22 cellular contexts compared by ENCODE assay signal in genomic region chr19:29328586-29328985, GRCh38.
"Had no signal": no experiment of that assay in that cellular context is flagged by ENCODE, and none has a peak within 500 bp of the region (broad histone marks: within the 10 kb centered on the region; RNA-seq: fewer than 3 reads in every experiment).

No MANE protein-coding gene starts in this region.

- H3K4me1 ChIP-seq: left lung, lower lobe of right lung, pancreas, right atrium auricular region, right lobe of liver, tibial nerve, vagina had no signal

- DNase-seq: kidney glomerular epithelial cell; left cardiac atrium; left lung; lower lobe of right lung; mammary epithelial cell; mesenchymal stem cell; naive thymus-derived CD8-positive, alpha-beta T cell; nucleus accumbens; pancreas; right lobe of liver; stimulated activated CD4-positive, alpha-beta T cell treated with anti-CD3 and anti-CD28 coated beads, Interleukin-1b, Interleukin-23, amount 100 ng/mL, for 48 hours; stimulated activated CD4-positive, alpha-beta T cell treated with anti-CD3 and anti-CD28 coated beads, Interleukin-2, amount 100 ng/mL, for 48 hours; stimulated activated CD4-positive, alpha-beta T cell treated with anti-CD3 and anti-CD28 coated beads, Interleukin-4, amount 100 ng/mL, for 4 hours; stimulated activated CD8-positive, alpha-beta memory T cell treated with anti-CD3 and anti-CD28 coated beads, Interleukin-4, amount 100 ng/mL, for 48 hours; stimulated activated naive CD4-positive, alpha-beta T cell treated with Interleukin-2 at 50 U/mL for 16 hours; stimulated activated naive CD8-positive, alpha-beta T cell treated with anti-CD3 and anti-CD28 coated beads, Interleukin-15, amount 100 ng/mL, for 72 hours had no signal

- H3K27ac ChIP-seq: hepatocyte, left lung, lower lobe of right lung, pancreas, right atrium auricular region, right lobe of liver, tibial nerve, vagina had no signal

- H3K27me3 ChIP-seq: hepatocyte, right atrium auricular region, right lobe of liver, tibial nerve, vagina had no signal

- H2AFZ ChIP-seq: hepatocyte had no signal

- H3K9me3 ChIP-seq: lower lobe of right lung, pancreas, right atrium auricular region, right lobe of liver, vagina had no signal

- H3K4me3 ChIP-seq: hepatocyte, left lung, lower lobe of right lung, pancreas, right atrium auricular region, right lobe of liver, smooth muscle cell, tibial nerve, vagina had no signal

- H3K79me2 ChIP-seq: hepatocyte had no signal

- ATAC-seq: left cardiac atrium; left lung; lower lobe of right lung; naive thymus-derived CD8-positive, alpha-beta T cell; pancreas; stimulated activated memory B cell treated with anti-CD40 and anti-IgM and Interleukin-4, amounts not matched to agents 10 μg/mL and 1 μg/mL and 100 μg/mL, for 72 hours; stimulated activated naive CD8-positive, alpha-beta T cell treated with anti-CD3 and anti-CD28 coated beads, Interleukin-15, amount 100 ng/mL, for 72 hours had no signal

- H3K4me2 ChIP-seq: hepatocyte, smooth muscle cell had no signal

- H3K36me3 ChIP-seq: left lung, lower lobe of right lung, pancreas, right atrium auricular region, right lobe of liver, tibial nerve, vagina had no signal
